Comparison of ENCODE assay signal across 10 cellular contexts in genomic region chr22:32802291-32802826, GRCh38. TPM values are rescaled to one million over a fixed set of nuclear protein-coding genes. Genes with fewer than 3 reads are reported as not detected.
DNase-seq lines count a peak whose midpoint lies in the region; ATAC-seq and TF ChIP-seq lines count a peak whose summit lies in the region.
"Had no signal": no experiment of that assay in that cellular context is flagged by ENCODE, and none has a peak within 500 bp of the region (broad histone marks: within the 10 kb centered on the region; RNA-seq: fewer than 3 reads in every experiment).

No MANE protein-coding gene starts in this region.

- TF ChIP-seq POLR2A in ovary (IDR thresholded peaks at IDR 0.05) = no peak

- H3K4me3 ChIP-seq in AG10803 (ENCODE audit: low read length) (peak overlapping the region; percentile 94), SJCRH30 (peak overlapping the region; percentile 75), ovary (peak overlapping the region; percentile 61)

- H3K9me3 ChIP-seq in SJCRH30 (replicated peaks) (no peaks in the 10 kb centered on the region), ovary (no peaks in the 10 kb centered on the region)

- H3K36me3 ChIP-seq in SJCRH30 (no peaks in the 10 kb centered on the region), ovary (no peaks in the 10 kb centered on the region)

- 5 to 8% (median 6%) methylated on average over 12 of the region's 12 CpGs for WGBS in ovary, 3 donors

- intact Hi-C loops in ovary (cut with DNase I) = loop anchor here in 3 of 4 donors (2.0 to 10.0 kb wide), 4 partner anchors 182 to 275 kb away; no protein-coding TSS in a partner anchor

- H3K27ac ChIP-seq in SJCRH30 (no peak overlapping the region; the same call in 1 of the 2 replicates), foreskin keratinocyte (peak overlapping the region; percentile 24), ovary (peak overlapping the region in 1 of 2 donors; percentile 64)

- H3K4me1 ChIP-seq in SJCRH30 (peaks cover 30% of the 10 kb centered on the region), foreskin keratinocyte (peaks cover 5% of the 10 kb centered on the region), ovary (ENCODE audit: insufficient read depth) (peaks cover 4% of the 10 kb centered on the region)

- no peak for TF ChIP-seq CTCF in AG10803 (conservative IDR thresholded peaks at IDR 0.05; ENCODE audit: low read length)
- no peak for TF ChIP-seq CTCF in foreskin keratinocyte (conservative IDR thresholded peaks at IDR 0.05)
- TF ChIP-seq CTCF in ovary (IDR thresholded peaks at IDR 0.05) = no peak
- no peak for TF ChIP-seq CTCF in GM10266 (IDR thresholded peaks at IDR 0.05; ENCODE audit: control insufficient read depth, insufficient read depth, low read depth, missing control alignments)

- peak; percentile 6 for ATAC-seq in foreskin keratinocyte
- ATAC-seq in HG02884 (IDR thresholded peaks at IDR 0.05; ENCODE audit: unreplicated experiment) = no peak

- H3K27me3 ChIP-seq in SJCRH30 = no peaks in the 10 kb centered on the region
- no peaks in the 10 kb centered on the region for H3K27me3 ChIP-seq in foreskin keratinocyte
- no peaks in the 10 kb centered on the region for H3K27me3 ChIP-seq in ovary

- DNase-seq in AG10803 (ENCODE audit: low read depth) = no peak
- DNase-seq in SJCRH30 = peak in 1 of 2 experiments; percentile 32
- DNase-seq in foreskin keratinocyte = peak in 1 of 2 donors; percentile 28
- DNase-seq in ovary = no peak
- no peak for DNase-seq in GM10266 (ENCODE audit: extremely low spot score)
- DNase-seq in occipital lobe (lab: John Stamatoyannopoulos, UW) = no peak
- DNase-seq in SIG-M5 treated with dmso at 0.1 percent for 504 hours (lab: John Stamatoyannopoulos, UW; ENCODE audit: unreplicated experiment) = no peak
- DNase-seq: activated CD4-positive, alpha-beta T cell treated with anti-CD3 and anti-CD28 coated beads for 1 hour; DMS79 had no signal

- TF ChIP-seq EP300 in ovary (IDR thresholded peaks at IDR 0.05) = no peak

RNA-seq across cellular contexts. Expression of gene TIMP3, which starts 0.9 kb away (rescaled TPM):
- total RNA-seq in SJCRH30 (2014; rRNA removed; shearing (Covaris generic)) = 33.0 and 35.0 TPM in 2 replicates
- 29.7 and 35.1 TPM in 2 replicates for total RNA-seq in foreskin keratinocyte
- polyA plus RNA-seq in foreskin keratinocyte = 18.7 and 19.7 TPM in 2 replicates
- total RNA-seq in ovary = 100 to 1,000 TPM in 4 of 7 donors, 10 to 100 TPM in 3; 48.5 to 212 (median 121) TPM
- polyA plus RNA-seq in ovary = 100 to 1,000 TPM; 119 to 565 TPM
- 11.5 TPM for total RNA-seq in occipital lobe
